ENCODE assay signal across 8 cellular contexts in genomic region chr2:16207611-16208010, GRCh38.
"Had no signal": no experiment of that assay in that cellular context is flagged by ENCODE, and none has a peak within 500 bp of the region (broad histone marks: within the 10 kb centered on the region; RNA-seq: fewer than 3 reads in every experiment).

No MANE protein-coding gene starts in this region.

- H3K36me3 Mint-ChIP-seq: IgD-negative memory B cell had no signal

- ATAC-seq: HepG2, K562 had no signal

- H3K4me2 ChIP-seq: KMS-11 had no signal

- H3K27ac Mint-ChIP-seq: IgD-negative memory B cell had no signal

- H3K4me3 ChIP-seq: K562 had no signal

- H3K9ac ChIP-seq: KMS-11 had no signal

- H3K4me1 Mint-ChIP-seq: IgD-negative memory B cell had no signal

- DNase-seq: IMR-90, KBM-7, KG1 had no signal

- H3K4me3 Mint-ChIP-seq: IgD-negative memory B cell had no signal

- H3K27ac ChIP-seq: HL-60, KMS-11 had no signal
